In the genomic region with DNA sequence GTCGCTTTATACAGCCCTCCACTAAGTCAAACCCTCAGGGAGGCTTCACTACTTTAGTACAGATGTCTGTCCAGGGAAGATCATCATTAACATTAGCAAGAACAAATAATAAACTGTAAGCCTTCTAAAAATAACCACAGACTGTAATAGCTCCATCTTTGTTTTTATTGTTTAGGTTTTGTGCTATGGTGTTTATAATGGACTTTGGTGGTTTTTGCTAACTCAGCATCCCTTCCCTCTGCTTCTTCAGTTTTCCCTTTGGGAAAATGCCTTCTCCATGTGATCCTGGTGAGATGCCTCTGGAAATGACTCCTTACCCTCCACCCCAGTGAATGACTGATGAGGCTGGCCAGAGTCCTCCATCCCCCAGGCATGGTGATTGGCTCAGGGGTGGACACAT, we compare ENCODE assay signal across 1 cellular context.
TF ChIP-seq lines count a peak whose summit lies in the region.

No MANE protein-coding gene starts in this region.

TF ChIP-seq in GM12878, 131 proteins besides CTCF, POLR2A, EP300 and RAD21 (continues in another document):
- TF ChIP-seq ZNF592 (IDR thresholded peaks at IDR 0.05) (peak; percentile 83), ZNF622 (IDR thresholded peaks at IDR 0.05) (no peak), BCL11A (IDR thresholded peaks at IDR 0.05; ENCODE audit: low read depth, low read length) (no peak), ESRRA (IDR thresholded peaks at IDR 0.05; ENCODE audit: low read length) (no peak), HCFC1 (IDR thresholded peaks at IDR 0.05; ENCODE audit: low read length) (no peak), CHD4 (IDR thresholded peaks at IDR 0.05) (no peak), BCLAF1 (IDR thresholded peaks at IDR 0.05) (no peak), NFYA (IDR thresholded peaks at IDR 0.05; ENCODE audit: borderline replicate concordance, low read depth, low read length) (no peak), MXI1 (IDR thresholded peaks at IDR 0.05; ENCODE audit: low read depth, low read length) (no peak), ZBTB11 (CRISPR knock-in tag; IDR thresholded peaks at IDR 0.05) (no peak), EED (IDR thresholded peaks at IDR 0.05; ENCODE audit: low read depth) (peak; percentile 38; the same call in 1 of the 2 replicates), KDM1A (IDR thresholded peaks at IDR 0.05; ENCODE audit: borderline replicate concordance) (no peak), CBFB (IDR thresholded peaks at IDR 0.05; ENCODE audit: low read depth) (no peak), BMI1 (IDR thresholded peaks at IDR 0.05; ENCODE audit: borderline replicate concordance) (no peak), RELA (IDR thresholded peaks at IDR 0.05; ENCODE audit: borderline replicate concordance, partially characterized antibody) (no peak), POLR2AphosphoS2 (IDR thresholded peaks at IDR 0.05; ENCODE audit: low read depth, low read length) (no peak), ZZZ3 (IDR thresholded peaks at IDR 0.05; ENCODE audit: control insufficient read depth, insufficient read length, low read depth) (no peak), CBX5 (IDR thresholded peaks at IDR 0.05; ENCODE audit: low read depth) (no peak), YBX1 (IDR thresholded peaks at IDR 0.05) (no peak), CREB1 (IDR thresholded peaks at IDR 0.05; ENCODE audit: low read depth) (no peak), SRF (IDR thresholded peaks at IDR 0.05; ENCODE audit: low read depth in 2 of 2, low read length in 2 of 2) (no peak), USF1 (IDR thresholded peaks at IDR 0.05; ENCODE audit: borderline replicate concordance, extremely low read length, insufficient read depth, low read depth, low read length) (no peak), POLR2AphosphoS5 (IDR thresholded peaks at IDR 0.05; ENCODE audit: low read length) (no peak), ZBED1 (IDR thresholded peaks at IDR 0.05; ENCODE audit: borderline replicate concordance) (no peak), IKZF1 (conservative IDR thresholded peaks at IDR 0.05) (peak; percentile 56; the same call in 1 of the 2 replicates), BRCA1 (IDR thresholded peaks at IDR 0.05; ENCODE audit: low read depth, low read length) (no peak)
- TF ChIP-seq, protein P1, sequence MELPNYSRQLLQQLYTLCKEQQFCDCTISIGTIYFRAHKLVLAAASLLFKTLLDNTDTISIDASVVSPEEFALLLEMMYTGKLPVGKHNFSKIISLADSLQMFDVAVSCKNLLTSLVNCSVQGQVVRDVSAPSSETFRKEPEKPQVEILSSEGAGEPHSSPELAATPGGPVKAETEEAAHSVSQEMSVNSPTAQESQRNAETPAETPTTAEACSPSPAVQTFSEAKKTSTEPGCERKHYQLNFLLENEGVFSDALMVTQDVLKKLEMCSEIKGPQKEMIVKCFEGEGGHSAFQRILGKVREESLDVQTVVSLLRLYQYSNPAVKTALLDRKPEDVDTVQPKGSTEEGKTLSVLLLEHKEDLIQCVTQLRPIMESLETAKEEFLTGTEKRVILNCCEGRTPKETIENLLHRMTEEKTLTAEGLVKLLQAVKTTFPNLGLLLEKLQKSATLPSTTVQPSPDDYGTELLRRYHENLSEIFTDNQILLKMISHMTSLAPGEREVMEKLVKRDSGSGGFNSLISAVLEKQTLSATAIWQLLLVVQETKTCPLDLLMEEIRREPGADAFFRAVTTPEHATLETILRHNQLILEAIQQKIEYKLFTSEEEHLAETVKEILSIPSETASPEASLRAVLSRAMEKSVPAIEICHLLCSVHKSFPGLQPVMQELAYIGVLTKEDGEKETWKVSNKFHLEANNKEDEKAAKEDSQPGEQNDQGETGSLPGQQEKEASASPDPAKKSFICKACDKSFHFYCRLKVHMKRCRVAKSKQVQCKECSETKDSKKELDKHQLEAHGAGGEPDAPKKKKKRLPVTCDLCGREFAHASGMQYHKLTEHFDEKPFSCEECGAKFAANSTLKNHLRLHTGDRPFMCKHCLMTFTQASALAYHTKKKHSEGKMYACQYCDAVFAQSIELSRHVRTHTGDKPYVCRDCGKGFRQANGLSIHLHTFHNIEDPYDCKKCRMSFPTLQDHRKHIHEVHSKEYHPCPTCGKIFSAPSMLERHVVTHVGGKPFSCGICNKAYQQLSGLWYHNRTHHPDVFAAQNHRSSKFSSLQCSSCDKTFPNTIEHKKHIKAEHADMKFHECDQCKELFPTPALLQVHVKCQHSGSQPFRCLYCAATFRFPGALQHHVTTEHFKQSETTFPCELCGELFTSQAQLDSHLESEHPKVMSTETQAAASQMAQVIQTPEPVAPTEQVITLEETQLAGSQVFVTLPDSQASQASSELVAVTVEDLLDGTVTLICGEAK (IDR thresholded peaks at IDR 0.05; ENCODE audit: borderline replicate concordance) = no peak
- TF ChIP-seq, protein P2, sequence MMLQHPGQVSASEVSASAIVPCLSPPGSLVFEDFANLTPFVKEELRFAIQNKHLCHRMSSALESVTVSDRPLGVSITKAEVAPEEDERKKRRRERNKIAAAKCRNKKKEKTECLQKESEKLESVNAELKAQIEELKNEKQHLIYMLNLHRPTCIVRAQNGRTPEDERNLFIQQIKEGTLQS (IDR thresholded peaks at IDR 0.05; ENCODE audit: borderline replicate concordance, extremely low read depth, low read depth, low read length) = no peak
- TF ChIP-seq, protein P3, sequence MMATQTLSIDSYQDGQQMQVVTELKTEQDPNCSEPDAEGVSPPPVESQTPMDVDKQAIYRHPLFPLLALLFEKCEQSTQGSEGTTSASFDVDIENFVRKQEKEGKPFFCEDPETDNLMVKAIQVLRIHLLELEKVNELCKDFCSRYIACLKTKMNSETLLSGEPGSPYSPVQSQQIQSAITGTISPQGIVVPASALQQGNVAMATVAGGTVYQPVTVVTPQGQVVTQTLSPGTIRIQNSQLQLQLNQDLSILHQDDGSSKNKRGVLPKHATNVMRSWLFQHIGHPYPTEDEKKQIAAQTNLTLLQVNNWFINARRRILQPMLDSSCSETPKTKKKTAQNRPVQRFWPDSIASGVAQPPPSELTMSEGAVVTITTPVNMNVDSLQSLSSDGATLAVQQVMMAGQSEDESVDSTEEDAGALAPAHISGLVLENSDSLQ (IDR thresholded peaks at IDR 0.05) = no peak
- TF ChIP-seq, protein P4, sequence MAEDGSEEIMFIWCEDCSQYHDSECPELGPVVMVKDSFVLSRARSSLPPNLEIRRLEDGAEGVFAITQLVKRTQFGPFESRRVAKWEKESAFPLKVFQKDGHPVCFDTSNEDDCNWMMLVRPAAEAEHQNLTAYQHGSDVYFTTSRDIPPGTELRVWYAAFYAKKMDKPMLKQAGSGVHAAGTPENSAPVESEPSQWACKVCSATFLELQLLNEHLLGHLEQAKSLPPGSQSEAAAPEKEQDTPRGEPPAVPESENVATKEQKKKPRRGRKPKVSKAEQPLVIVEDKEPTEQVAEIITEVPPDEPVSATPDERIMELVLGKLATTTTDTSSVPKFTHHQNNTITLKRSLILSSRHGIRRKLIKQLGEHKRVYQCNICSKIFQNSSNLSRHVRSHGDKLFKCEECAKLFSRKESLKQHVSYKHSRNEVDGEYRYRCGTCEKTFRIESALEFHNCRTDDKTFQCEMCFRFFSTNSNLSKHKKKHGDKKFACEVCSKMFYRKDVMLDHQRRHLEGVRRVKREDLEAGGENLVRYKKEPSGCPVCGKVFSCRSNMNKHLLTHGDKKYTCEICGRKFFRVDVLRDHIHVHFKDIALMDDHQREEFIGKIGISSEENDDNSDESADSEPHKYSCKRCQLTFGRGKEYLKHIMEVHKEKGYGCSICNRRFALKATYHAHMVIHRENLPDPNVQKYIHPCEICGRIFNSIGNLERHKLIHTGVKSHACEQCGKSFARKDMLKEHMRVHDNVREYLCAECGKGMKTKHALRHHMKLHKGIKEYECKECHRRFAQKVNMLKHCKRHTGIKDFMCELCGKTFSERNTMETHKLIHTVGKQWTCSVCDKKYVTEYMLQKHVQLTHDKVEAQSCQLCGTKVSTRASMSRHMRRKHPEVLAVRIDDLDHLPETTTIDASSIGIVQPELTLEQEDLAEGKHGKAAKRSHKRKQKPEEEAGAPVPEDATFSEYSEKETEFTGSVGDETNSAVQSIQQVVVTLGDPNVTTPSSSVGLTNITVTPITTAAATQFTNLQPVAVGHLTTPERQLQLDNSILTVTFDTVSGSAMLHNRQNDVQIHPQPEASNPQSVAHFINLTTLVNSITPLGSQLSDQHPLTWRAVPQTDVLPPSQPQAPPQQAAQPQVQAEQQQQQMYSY (CRISPR knock-in tag; IDR thresholded peaks at IDR 0.05) = peak; percentile 61; the same call in 1 of the 2 replicates
